Comparison of ENCODE assay signal across 8 cellular contexts in the genomic region with DNA sequence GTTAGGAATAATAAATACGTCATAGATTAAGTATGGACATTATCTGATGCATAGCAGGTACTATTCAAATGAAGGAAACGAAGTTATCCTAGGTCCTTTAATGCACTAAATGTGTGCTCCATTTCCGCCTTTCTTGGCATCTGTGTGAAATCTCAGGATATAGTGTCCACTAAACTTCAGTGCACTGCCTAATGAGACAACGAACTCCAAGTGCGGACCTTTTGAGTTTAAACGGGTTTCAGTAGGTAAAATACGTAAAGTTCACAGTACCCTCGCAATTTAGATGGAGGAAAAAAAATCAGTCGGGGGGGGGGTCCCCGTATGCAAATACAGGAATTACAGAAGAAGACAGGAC. TPM values are rescaled to one million over a fixed set of nuclear protein-coding genes. Genes with fewer than 3 reads are reported as not detected.
DNase-seq lines count a peak whose midpoint lies in the region; ATAC-seq and TF ChIP-seq lines count a peak whose summit lies in the region.

No MANE protein-coding gene starts in this region.

- peak overlapping the region; percentile 86 to 92 (median 90) for H3K4me3 Mint-ChIP-seq in T-cell

- H3K9ac ChIP-seq in rectal smooth muscle tissue (ENCODE audit: low read length), result peak overlapping the region; percentile 95

- no peaks in the 10 kb centered on the region for H3K27me3 ChIP-seq in rectal smooth muscle tissue (ENCODE audit: control insufficient read depth, insufficient read depth, low read length)

- H3K27ac ChIP-seq in rectal smooth muscle tissue (ENCODE audit: low read depth, low read length), result peak overlapping the region; percentile 95

- ATAC-seq in GM19395 (IDR thresholded peaks at IDR 0.05; ENCODE audit: unreplicated experiment) (peak; percentile 1), T-cell (replicated peaks in 1 of 4) (no peak), GM21390 (IDR thresholded peaks at IDR 0.05; ENCODE audit: unreplicated experiment) (no peak), GM21825 (IDR thresholded peaks at IDR 0.05; ENCODE audit: unreplicated experiment) (no peak)

- H3K36me3 ChIP-seq in rectal smooth muscle tissue (ENCODE audit: control insufficient read depth, insufficient read depth, low read length), result no peaks in the 10 kb centered on the region

- POLR2A ChIA-PET in T-cell (lab: Charles Lee), result interaction anchor here in 1 of 2 donors (0.6 to 1.4 kb wide), 3 partner anchors 106 to 297 kb away, joined by 3 to 4 read pairs (median 3); a partner anchor contains a TSS

- H3K4me1 Mint-ChIP-seq in T-cell, result peaks cover 28 to 31% (median 29%) of the 10 kb centered on the region in 3 donors

- peak overlapping the region; percentile 87 to 93 for H3K27ac Mint-ChIP-seq in T-cell

- H3K4me3 ChIP-seq in AG10803 (ENCODE audit: low read length) (peak overlapping the region; percentile 83), foreskin fibroblast (ENCODE audit: low read depth in 1 of 2, low read length in 2 of 2) (peak overlapping the region; percentile 62 to 97), rectal smooth muscle tissue (ENCODE audit: low read length) (peak overlapping the region; percentile 84)

- DNase-seq in AG10803 (ENCODE audit: low read depth) (no peak), T-cell (no peak), foreskin fibroblast (peak; percentile 18 to 53), AG08395 (ENCODE audit: low spot score) (no peak)

- no peaks in the 10 kb centered on the region for H3K36me3 Mint-ChIP-seq in T-cell

- TF ChIP-seq CTCF in AG10803 (conservative IDR thresholded peaks at IDR 0.05; ENCODE audit: low read length), result no peak
- no peak for TF ChIP-seq CTCF in foreskin fibroblast (IDR thresholded peaks at IDR 0.05; ENCODE audit: low read depth, low read length)

- H3K27me3 Mint-ChIP-seq in T-cell, result no peaks in the 10 kb centered on the region

- H3K4me1 ChIP-seq in rectal smooth muscle tissue (ENCODE audit: control insufficient read depth, insufficient read depth, low read length), result peaks cover 4% of the 10 kb centered on the region

- H3K9me3 Mint-ChIP-seq in T-cell, result no peaks in the 10 kb centered on the region

- CTCF ChIA-PET in T-cell (lab: Charles Lee), result interaction anchor here (0.5 to 0.7 kb wide), 2 partner anchors 17 to 85 kb away, joined by 4 to 5 read pairs; no protein-coding TSS in a partner anchor

RNA-seq across cellular contexts. Expression of a gene that starts 0.8 kb away (rescaled TPM):
- 10 to 100 TPM; 19.9 to 69.9 (median 25.1) TPM for total RNA-seq in T-cell

Comparison
In these comparisons a context has a peak if more than half of its experiments do, and no peak if none do; other contexts are left out.
1. DNase-seq: peak in foreskin fibroblast (2 of 2); none in AG10803 (single experiment), T-cell (0 of 34) and AG08395 (single experiment).
2. Peak in every context shown above with its lines, with median percentiles within 50 percentile points of each other: H3K4me3 ChIP-seq.